In genomic region chr6:43629104-43629504, GRCh38 we compare ENCODE assay signal across 8 cellular contexts. TPM values are rescaled to one million over a fixed set of nuclear protein-coding genes. Genes with fewer than 3 reads are reported as not detected.
A peak's percentile ranks its signal among the peaks of the same experiment; 100 is the strongest.
DNase-seq lines count a peak whose midpoint lies in the region; ATAC-seq and TF ChIP-seq lines count a peak whose summit lies in the region.

Gene GTPBP2 (minus strand): TSS chr6:43629264. CDS start chr6:43629162, 102 bp downstream.

- H3K36me3 ChIP-seq in A673 (ENCODE audit: insufficient read depth, low read length, poor library complexity, severe bottlenecking) (peaks cover 24% of the 10 kb centered on the region), WERI-Rb-1 (peaks cover 39% of the 10 kb centered on the region), mammary epithelial cell (ENCODE audit: insufficient read depth, low read length) (peaks cover 16% of the 10 kb centered on the region)

- peak within 1 kb of the TSS; percentile 99 for H3K4me2 ChIP-seq in mammary epithelial cell (ENCODE audit: insufficient read depth, low read depth, low read length)

- H3K27ac ChIP-seq in A673 (ENCODE audit: low read depth, low read length, poor library complexity, severe bottlenecking) = peak within 1 kb of the TSS; percentile 96
- peak within 1 kb of the TSS; percentile 99 for H3K27ac ChIP-seq in WERI-Rb-1
- peak within 1 kb of the TSS; percentile 92 for H3K27ac ChIP-seq in mammary epithelial cell (ENCODE audit: insufficient read depth, low read depth, low read length)

- ATAC-seq in GM18868 (IDR thresholded peaks at IDR 0.05; ENCODE audit: unreplicated experiment) = peak; percentile 82
- ATAC-seq in HG03135 (IDR thresholded peaks at IDR 0.05; ENCODE audit: unreplicated experiment) = peak; percentile 82

- H3K4me1 ChIP-seq in A673 (ENCODE audit: insufficient read depth, low read length, poor library complexity, severe bottlenecking) = peaks cover 19% of the 10 kb centered on the region
- peaks cover 22% of the 10 kb centered on the region for H3K4me1 ChIP-seq in mammary epithelial cell (ENCODE audit: insufficient read depth, low read length)

- dilution Hi-C loops in mammary epithelial cell (cut with HindIII; ENCODE audit: low sequenced_read_pairs) = no loop called here

- H3K79me2 ChIP-seq in mammary epithelial cell (ENCODE audit: insufficient read depth, low read length) = peaks cover 38% of the 10 kb centered on the region

- TF ChIP-seq CTCF in A673 (conservative IDR thresholded peaks at IDR 0.05; ENCODE audit: low read depth, low read length) = no peak
- TF ChIP-seq CTCF in WERI-Rb-1 (IDR thresholded peaks at IDR 0.05; ENCODE audit: low read depth, low read length) = no peak
- no peak for TF ChIP-seq CTCF in mammary epithelial cell (conservative IDR thresholded peaks at IDR 0.05 in 1 of 2, IDR thresholded peaks at IDR 0.05 in 1 of 2; ENCODE audit: extremely low read depth in 1 of 2, insufficient read depth in 1 of 2, low read depth in 1 of 2, low read length in 2 of 2)

- H3K9me3 ChIP-seq in A673 (ENCODE audit: low read depth, low read length, poor library complexity, severe bottlenecking) (no peaks in the 10 kb centered on the region), WERI-Rb-1 (ENCODE audit: severe bottlenecking) (no peaks in the 10 kb centered on the region), mammary epithelial cell (replicated peaks; ENCODE audit: insufficient read depth, low read length) (no peaks in the 10 kb centered on the region)

- CTCF ChIA-PET in A673 (lab: Charles Lee) (interaction anchor here (0.6 to 1.2 kb wide), 3 partner anchors 20 to 450 kb away, joined by 3 to 4 read pairs (median 4); no protein-coding TSS in a partner anchor), mammary epithelial cell (lab: Charles Lee; ENCODE audit: low non-redundant PET) (interaction anchor here (0.6 kb wide), 1 partner anchor 38 kb away, joined by 4 read pairs; no protein-coding TSS in a partner anchor)

- peak within 1 kb of the TSS; percentile 98 for H2AFZ ChIP-seq in mammary epithelial cell (ENCODE audit: low read depth, low read length)

- 7% methylated on average over 3 of the region's 46 CpGs for WGBS in mammary epithelial cell (ENCODE audit: low coverage, missing lambda C conversion rate)

- DNase-seq in A673 (ENCODE audit: low spot score) = peak; percentile 99
- DNase-seq in NCI-H2196 treated with DMSO at 0.1 percent for 48 hours (lab: John Stamatoyannopoulos, UW; ENCODE audit: unreplicated experiment) = peak; percentile 97
- peak; percentile 100 for DNase-seq in WERI-Rb-1
- DNase-seq in mammary epithelial cell = peak; percentile 99
- DNase-seq in iPS-NIHi11 (ENCODE audit: low spot score) = peak; percentile 97
- DNase-seq in smooth muscle cell of the brain vasculature (ENCODE audit: low read depth, low spot score) = peak; percentile 99

- peak within 1 kb of the TSS; percentile 60 for H3K4me3 ChIP-seq in A673 (ENCODE audit: low read depth, low read length, poor library complexity, severe bottlenecking)
- peak within 1 kb of the TSS; percentile 87 for H3K4me3 ChIP-seq in WERI-Rb-1 (ENCODE audit: low read depth, low read length)
- H3K4me3 ChIP-seq in mammary epithelial cell (replicated peaks in 1 of 3; ENCODE audit: insufficient read depth in 1 of 3, low read depth in 2 of 3, low read length in 3 of 3) = peak within 1 kb of the TSS; percentile 83 to 87 (median 85)

- intact Hi-C loops in A673 (cut with micrococcal nuclease; ENCODE audit: unreplicated experiment) = no loop called here
- intact Hi-C loops in mammary epithelial cell (cut with micrococcal nuclease) = no loop called here

- H3K27me3 ChIP-seq in A673 (replicated peaks; ENCODE audit: insufficient read depth, low read depth, low read length, poor library complexity) = no peaks in the 10 kb centered on the region
- H3K27me3 ChIP-seq in WERI-Rb-1 (ENCODE audit: insufficient read depth, low read depth, severe bottlenecking) = no peaks in the 10 kb centered on the region
- no peaks in the 10 kb centered on the region for H3K27me3 ChIP-seq in mammary epithelial cell (ENCODE audit: insufficient read depth, low read length)

- no peaks in the 10 kb centered on the region for H4K20me1 ChIP-seq in mammary epithelial cell (ENCODE audit: insufficient read depth, low read length)

- in situ Hi-C loops in mammary epithelial cell (cut with MboI; ENCODE audit: low sequenced_read_pairs in 2 of 2) = no loop called here

- POLR2A ChIA-PET in A673 (lab: Charles Lee; ENCODE audit: low non-redundant PET) = interaction anchor here (0.8 kb wide), 1 partner anchor 37 kb away, joined by 5 read pairs; no protein-coding TSS in a partner anchor

- peak within 1 kb of the TSS; percentile 89 for H3K9ac ChIP-seq in mammary epithelial cell (ENCODE audit: insufficient read depth, low read length)

- BruUV-seq in A673 (replicated peaks; lab: Mats Ljungman, UMichigan) = no TSS peak
- BruUV-seq in mammary epithelial cell (replicated peaks; lab: Mats Ljungman, UMichigan) = no TSS peak

RNA-seq across cellular contexts. Expression of gene GTPBP2, which starts in this region (rescaled TPM):
- total RNA-seq in A673 (2021) (59.4 and 72.1 TPM in 2 replicates), mammary epithelial cell (100 to 1,000 TPM in 1 of 2 donors, 10 to 100 TPM in 1; 46.5 to 130 TPM)
- 49.5 TPM for polyA plus RNA-seq in mammary epithelial cell
- 46.9 TPM for polyA minus RNA-seq in mammary epithelial cell

Comparison
In these comparisons a context has a peak if more than half of its experiments do, and no peak if none do; other contexts are left out.
1. Peak in every context shown above with its lines: DNase-seq, ATAC-seq, H3K4me3 ChIP-seq and H3K27ac ChIP-seq.